In the genomic region with DNA sequence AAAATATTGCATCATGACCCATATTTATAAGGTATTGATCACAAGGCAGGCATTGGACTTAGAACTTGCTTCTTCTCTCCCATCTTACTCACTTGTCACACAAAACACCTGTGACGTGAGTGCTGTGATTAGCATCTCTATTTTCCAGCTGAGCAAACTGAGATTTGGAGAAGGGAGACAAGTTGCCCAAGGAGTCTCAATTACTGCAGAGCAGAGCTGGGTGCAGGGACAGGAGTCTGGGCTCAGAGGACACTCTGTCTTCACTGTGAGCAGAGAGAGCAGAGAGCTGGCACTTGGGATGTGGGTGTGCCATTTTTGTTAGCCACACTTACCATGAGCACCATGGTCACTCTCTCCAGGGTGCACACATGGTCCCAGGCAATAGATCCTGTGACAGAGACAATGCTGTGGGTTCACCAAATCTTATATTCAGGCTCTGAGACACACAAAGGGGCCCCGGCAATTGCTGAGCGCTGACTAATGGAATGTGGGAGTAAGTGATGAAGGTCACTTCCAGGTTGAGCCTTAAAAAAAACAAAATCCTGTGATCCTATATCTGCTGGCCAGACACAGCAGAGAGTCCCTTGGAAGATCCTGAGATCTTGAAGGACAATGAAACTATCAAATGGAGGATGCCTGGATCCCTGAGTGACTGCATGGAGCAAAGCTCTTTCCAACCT, we compare ENCODE assay signal across 29 cellular contexts.
DNase-seq lines count a peak whose midpoint lies in the region; ATAC-seq, FAIRE-seq and TF ChIP-seq lines count a peak whose summit lies in the region.
"Had no signal": no experiment of that assay in that cellular context is flagged by ENCODE, and none has a peak within 500 bp of the region (broad histone marks: within the 10 kb centered on the region; RNA-seq: fewer than 3 reads in every experiment).

No MANE protein-coding gene starts in this region.

- in situ Hi-C loops in T47D (cut with HindIII; ENCODE audit: low pct_unique_long_range_greater_than_20kb, low sequenced_read_pairs): no loop called here

- H3K9me3 ChIP-seq in astrocyte (ENCODE audit: insufficient read depth, low read depth, low read length): peaks cover 8% of the 10 kb centered on the region
- H3K9me3 ChIP-seq: colonic mucosa, sigmoid colon had no signal

- H3K9me3 Mint-ChIP-seq in MCF 10A (ENCODE audit: unreplicated experiment) (no peaks in the 10 kb centered on the region), astrocyte (ENCODE audit: unreplicated experiment) (peaks cover 4% of the 10 kb centered on the region), endothelial cell (ENCODE audit: unreplicated experiment) (no peaks in the 10 kb centered on the region)
- H3K9me3 Mint-ChIP-seq: activated naive CD4-positive, alpha-beta T cell treated with anti-CD3 and anti-CD28 coated beads, Interleukin-2, amount 10 ng/mL, durations not matched to agents 7 days and 5 days; activated T-helper 1 cell treated with anti-CD3 and anti-CD28 coated beads, Interleukin-12 subunit alpha, Interleukin-12 subunit beta, Interleukin-2, Interleukin-4 antibody, amounts not matched to agents 30 ng/mL and 10 ng/mL and 1 ng/mL, durations not matched to agents 14 hours and 24 hours and 36 hours; GM23338; stimulated activated naive B cell treated with anti-CD40 and anti-IgM and Interleukin-4, amounts not matched to agents 10 μg/mL and 1 μg/mL and 100 μg/mL, for 72 hours had no signal

- H3K36me3 Mint-ChIP-seq in MCF 10A (ENCODE audit: insufficient read depth, unreplicated experiment) (peaks cover 6% of the 10 kb centered on the region), astrocyte (ENCODE audit: low read depth, unreplicated experiment) (no peaks in the 10 kb centered on the region), endothelial cell (ENCODE audit: low read depth, unreplicated experiment) (no peaks in the 10 kb centered on the region)
- H3K36me3 Mint-ChIP-seq: activated naive CD4-positive, alpha-beta T cell treated with anti-CD3 and anti-CD28 coated beads, Interleukin-2, amount 10 ng/mL, durations not matched to agents 7 days and 5 days; CD4-positive, CD25-positive, alpha-beta regulatory T cell; neural progenitor cell; stimulated activated naive B cell treated with anti-CD40 and anti-IgM and Interleukin-4, amounts not matched to agents 10 μg/mL and 1 μg/mL and 100 μg/mL, for 72 hours had no signal

- H3K4me3 ChIP-seq in astrocyte (ENCODE audit: insufficient read depth, low read depth, low read length): no peak overlapping the region
- H3K4me3 ChIP-seq: colonic mucosa, GM23338, heart right ventricle, neural progenitor cell, sigmoid colon had no signal

- POLR2A ChIA-PET in MCF 10A (lab: Yijun Ruan, JAX): interaction anchor here (0.7 to 1.5 kb wide), 7 partner anchors 10 to 136 kb away, joined by 3 to 9 read pairs (median 4); no protein-coding TSS in a partner anchor

- H3K27ac Mint-ChIP-seq in MCF 10A (ENCODE audit: low read depth, unreplicated experiment) (no peak overlapping the region), astrocyte (ENCODE audit: unreplicated experiment) (no peak overlapping the region), endothelial cell (ENCODE audit: unreplicated experiment) (no peak overlapping the region)
- H3K27ac Mint-ChIP-seq: activated naive CD4-positive, alpha-beta T cell treated with anti-CD3 and anti-CD28 coated beads, Interleukin-2, amount 10 ng/mL, durations not matched to agents 7 days and 5 days; activated T-helper 1 cell treated with anti-CD3 and anti-CD28 coated beads, Interleukin-12 subunit alpha, Interleukin-12 subunit beta, Interleukin-2, Interleukin-4 antibody, amounts not matched to agents 30 ng/mL and 10 ng/mL and 1 ng/mL, durations not matched to agents 14 hours and 24 hours and 36 hours; CD4-positive, CD25-positive, alpha-beta regulatory T cell; GM23338; neural progenitor cell; stimulated activated naive B cell treated with anti-CD40 and anti-IgM and Interleukin-4, amounts not matched to agents 10 μg/mL and 1 μg/mL and 100 μg/mL, for 72 hours; WTC11 had no signal

- H3K79me2 ChIP-seq in astrocyte (ENCODE audit: insufficient read depth, low read length): no peaks in the 10 kb centered on the region

- H3K4me3 Mint-ChIP-seq in MCF 10A (ENCODE audit: unreplicated experiment) (no peak overlapping the region), astrocyte (ENCODE audit: unreplicated experiment) (no peak overlapping the region), endothelial cell (ENCODE audit: unreplicated experiment) (no peak overlapping the region)
- H3K4me3 Mint-ChIP-seq: activated naive CD4-positive, alpha-beta T cell treated with anti-CD3 and anti-CD28 coated beads, Interleukin-2, amount 10 ng/mL, durations not matched to agents 7 days and 5 days; activated T-helper 1 cell treated with anti-CD3 and anti-CD28 coated beads, Interleukin-12 subunit alpha, Interleukin-12 subunit beta, Interleukin-2, Interleukin-4 antibody, amounts not matched to agents 30 ng/mL and 10 ng/mL and 1 ng/mL, durations not matched to agents 14 hours and 24 hours and 36 hours; CD4-positive, CD25-positive, alpha-beta regulatory T cell; GM23338; neural progenitor cell; stimulated activated naive B cell treated with anti-CD40 and anti-IgM and Interleukin-4, amounts not matched to agents 10 μg/mL and 1 μg/mL and 100 μg/mL, for 72 hours; WTC11 had no signal

- no TSS peak for BruUV-seq in MCF 10A (replicated peaks; lab: Mats Ljungman, UMichigan)

- TF ChIP-seq CTCF in MCF 10A (IDR thresholded peaks at IDR 0.05; ENCODE audit: unreplicated experiment) (no peak), astrocyte (IDR thresholded peaks at IDR 0.05; ENCODE audit: insufficient read depth, low read depth, low read length) (no peak), endothelial cell (IDR thresholded peaks at IDR 0.05; ENCODE audit: unreplicated experiment) (no peak)

- H3K4me1 ChIP-seq in astrocyte (ENCODE audit: insufficient read depth, low read length): peaks cover 28% of the 10 kb centered on the region
- H3K4me1 ChIP-seq: colonic mucosa, neural progenitor cell had no signal

- peak; percentile 43 to 100 for DNase-seq in T47D (ENCODE audit: low read depth in 1 of 2, low spot score in 1 of 2)
- no peak for DNase-seq in MCF 10A (ENCODE audit: unreplicated experiment)
- no peak for DNase-seq in astrocyte (ENCODE audit: low read depth)
- DNase-seq in kidney tubule cell (ENCODE audit: low spot score): peak; percentile 25
- no peak for DNase-seq in NCI-H187 treated with DMSO at 0.1 percent for 48 hours (lab: John Stamatoyannopoulos, UW)
- DNase-seq in endothelial cell (ENCODE audit: low spot score): no peak
- no peak for DNase-seq in NCI-H345 treated with DMSO at 0.1 percent for 48 hours (lab: John Stamatoyannopoulos, UW; ENCODE audit: unreplicated experiment)
- DNase-seq: activated naive CD4-positive, alpha-beta T cell treated with anti-CD3 and anti-CD28 coated beads, Interleukin-2, amount 10 ng/mL, durations not matched to agents 7 days and 5 days; CD4-positive, CD25-positive, alpha-beta regulatory T cell; colonic mucosa; effector CD8-positive, alpha-beta T cell; heart right ventricle; KG1; mesendoderm; NCI-H1436; SHP77; sigmoid colon; stimulated activated CD4-positive, alpha-beta T cell treated with anti-CD3 and anti-CD28 coated beads, Interleukin-15, amount 100 ng/mL, for 24 hours; stimulated activated naive B cell treated with anti-CD40 and anti-IgM and Interleukin-4, amounts not matched to agents 10 μg/mL and 1 μg/mL and 100 μg/mL, for 72 hours had no signal

- no peak overlapping the region for H3K9ac ChIP-seq in astrocyte (ENCODE audit: low read length)
- H3K9ac ChIP-seq: neural progenitor cell had no signal

- H2AFZ ChIP-seq in astrocyte (ENCODE audit: low read depth, low read length): no peak overlapping the region
- H2AFZ ChIP-seq: GM23338, neural progenitor cell had no signal

- H3K4me2 ChIP-seq in astrocyte (ENCODE audit: low read length): peak overlapping the region; percentile 55
- H3K4me2 ChIP-seq: GM23338, neural progenitor cell had no signal

- ATAC-seq in HG03457 (IDR thresholded peaks at IDR 0.05; ENCODE audit: unreplicated experiment): no peak
- ATAC-seq: GM23338; left lobe of liver; stimulated activated naive B cell treated with anti-CD40 and anti-IgM and Interleukin-4, amounts not matched to agents 10 μg/mL and 1 μg/mL and 100 μg/mL, for 72 hours; WTC11 had no signal

- intact Hi-C loops in MCF 10A (cut with micrococcal nuclease): no loop called here

- H3K27me3 ChIP-seq in astrocyte (ENCODE audit: insufficient read depth, low read length): no peaks in the 10 kb centered on the region
- H3K27me3 ChIP-seq: colonic mucosa, heart right ventricle, neural progenitor cell, sigmoid colon had no signal

- H3K27me3 Mint-ChIP-seq in MCF 10A (ENCODE audit: insufficient read depth, unreplicated experiment) (no peaks in the 10 kb centered on the region), astrocyte (ENCODE audit: low read depth, unreplicated experiment) (no peaks in the 10 kb centered on the region), endothelial cell (ENCODE audit: unreplicated experiment) (no peaks in the 10 kb centered on the region)

- H4K20me1 ChIP-seq in astrocyte (ENCODE audit: insufficient read depth, low read length): no peaks in the 10 kb centered on the region

- CTCF ChIA-PET in MCF 10A (lab: Yijun Ruan, JAX): interaction anchor here (0.5 to 0.7 kb wide), 3 partner anchors 21 to 200 kb away, joined by 3 to 7 read pairs (median 4); no protein-coding TSS in a partner anchor

- H3K4me1 Mint-ChIP-seq in MCF 10A (ENCODE audit: insufficient read depth, unreplicated experiment) (peaks cover 18% of the 10 kb centered on the region), astrocyte (ENCODE audit: low read depth, unreplicated experiment) (peaks cover 34% of the 10 kb centered on the region), endothelial cell (ENCODE audit: unreplicated experiment) (peaks cover 2% of the 10 kb centered on the region)

- H3K36me3 ChIP-seq in astrocyte (ENCODE audit: insufficient read depth, low read length): no peaks in the 10 kb centered on the region
- H3K36me3 ChIP-seq: colonic mucosa, heart right ventricle, neural progenitor cell, sigmoid colon had no signal

- no peak for FAIRE-seq in astrocyte (lab: Jason Lieb, UNC)
- FAIRE-seq: D721Med, GM12891, urothelium cell line had no signal

- peak overlapping the region; percentile 52 for H3K27ac ChIP-seq in astrocyte (ENCODE audit: low read depth, low read length)
- H3K27ac ChIP-seq: 22Rv1, colonic mucosa, neural progenitor cell, sigmoid colon had no signal

Comparison
In these comparisons a context has a peak if more than half of its experiments do, and no peak if none do; other contexts are left out.
1. DNase-seq: peak in T47D (2 of 2) and kidney tubule cell (single experiment); none in MCF 10A (single experiment), astrocyte (single experiment), NCI-H187 treated with DMSO at 0.1 percent for 48 hours (single experiment), endothelial cell (single experiment) and NCI-H345 treated with DMSO at 0.1 percent for 48 hours (single experiment).